In genomic region chr3:129259612-129260477, GRCh38 we compare ENCODE assay signal across 19 cellular contexts.
"Had no signal": no experiment of that assay in that cellular context is flagged by ENCODE, and none has a peak within 500 bp of the region (broad histone marks: within the 10 kb centered on the region; RNA-seq: fewer than 3 reads in every experiment).

No MANE protein-coding gene starts in this region.

- H3K4me1 Mint-ChIP-seq: activated CD8-positive, alpha-beta memory T cell treated with anti-CD3 and anti-CD28 coated beads, Interleukin-2, amount 10 ng/mL, durations not matched to agents 7 days and 5 days; endodermal cell; mesothelial cell of epicardium had no signal

- H3K9me3 Mint-ChIP-seq: activated CD4-positive, alpha-beta memory T cell treated with anti-CD3 and anti-CD28 coated beads for 36 hours; endodermal cell; immature natural killer cell; mesothelial cell of epicardium; naive thymus-derived CD4-positive, alpha-beta T cell; stimulated activated naive CD8-positive, alpha-beta T cell treated with anti-CD3 and anti-CD28 coated beads, Interleukin-15, Interleukin-2, amounts not matched to agents 100 ng/mL and 50 ng/mL, for 24 hours; T-helper 2 cell treated with Interferon-gamma antibody and Interleukin-4, amounts not matched to agents 5 μg/mL and 100 μg/mL, for 36 hours had no signal

- H3K9ac ChIP-seq: parathyroid adenoma had no signal

- H3K4me3 Mint-ChIP-seq: activated CD4-positive, alpha-beta memory T cell treated with anti-CD3 and anti-CD28 coated beads for 36 hours; activated CD8-positive, alpha-beta memory T cell treated with anti-CD3 and anti-CD28 coated beads, Interleukin-2, amount 10 ng/mL, durations not matched to agents 7 days and 5 days; endodermal cell; immature natural killer cell; mesothelial cell of epicardium; naive thymus-derived CD4-positive, alpha-beta T cell; stimulated activated naive CD8-positive, alpha-beta T cell treated with anti-CD3 and anti-CD28 coated beads, Interleukin-15, Interleukin-2, amounts not matched to agents 100 ng/mL and 50 ng/mL, for 24 hours; T-helper 2 cell treated with Interferon-gamma antibody and Interleukin-4, amounts not matched to agents 5 μg/mL and 100 μg/mL, for 36 hours had no signal

- DNase-seq: activated CD4-positive, alpha-beta memory T cell treated with anti-CD3 and anti-CD28 coated beads for 36 hours; activated CD8-positive, alpha-beta memory T cell treated with anti-CD3 and anti-CD28 coated beads, Interleukin-2, amount 10 ng/mL, durations not matched to agents 7 days and 5 days; activated gamma-delta T cell; activated T-cell treated with anti-CD3 and anti-CD28 coated beads, Interleukin-2, amount 50 U/mL, for 1 hour; cerebellar nuclear complex; endodermal cell; erythroblast; gastrocnemius medialis; heart left ventricle; immature natural killer cell; naive thymus-derived CD4-positive, alpha-beta T cell; stimulated activated CD4-positive, alpha-beta T cell treated with anti-CD3 and anti-CD28 coated beads, Interleukin-4, amount 100 ng/mL, for 1 hour; SW 1271; upper lobe of left lung had no signal

- H3K79me2 ChIP-seq: parathyroid adenoma had no signal

- ATAC-seq: activated CD8-positive, alpha-beta memory T cell treated with anti-CD3 and anti-CD28 coated beads, Interleukin-2, amount 10 ng/mL, durations not matched to agents 7 days and 5 days; gastrocnemius medialis; heart left ventricle; naive thymus-derived CD4-positive, alpha-beta T cell had no signal

- H3K4me3 ChIP-seq: gastrocnemius medialis, heart left ventricle, lung, upper lobe of left lung had no signal

- H3K27ac Mint-ChIP-seq: activated CD4-positive, alpha-beta memory T cell treated with anti-CD3 and anti-CD28 coated beads for 36 hours; activated CD8-positive, alpha-beta memory T cell treated with anti-CD3 and anti-CD28 coated beads, Interleukin-2, amount 10 ng/mL, durations not matched to agents 7 days and 5 days; endodermal cell; mesothelial cell of epicardium; stimulated activated naive CD8-positive, alpha-beta T cell treated with anti-CD3 and anti-CD28 coated beads, Interleukin-15, Interleukin-2, amounts not matched to agents 100 ng/mL and 50 ng/mL, for 24 hours; T-helper 2 cell treated with Interferon-gamma antibody and Interleukin-4, amounts not matched to agents 5 μg/mL and 100 μg/mL, for 36 hours had no signal

- H2AFZ ChIP-seq: parathyroid adenoma had no signal

- H3K4me1 ChIP-seq: gastrocnemius medialis, parathyroid adenoma, upper lobe of left lung had no signal

- H3K9me3 ChIP-seq: gastrocnemius medialis, heart left ventricle, upper lobe of left lung had no signal

- H3K27me3 ChIP-seq: gastrocnemius medialis, heart left ventricle, upper lobe of left lung had no signal

- H3K27me3 Mint-ChIP-seq: activated CD4-positive, alpha-beta memory T cell treated with anti-CD3 and anti-CD28 coated beads for 36 hours; activated CD8-positive, alpha-beta memory T cell treated with anti-CD3 and anti-CD28 coated beads, Interleukin-2, amount 10 ng/mL, durations not matched to agents 7 days and 5 days; naive thymus-derived CD4-positive, alpha-beta T cell; stimulated activated naive CD8-positive, alpha-beta T cell treated with anti-CD3 and anti-CD28 coated beads, Interleukin-15, Interleukin-2, amounts not matched to agents 100 ng/mL and 50 ng/mL, for 24 hours had no signal

- H3K27ac ChIP-seq: gastrocnemius medialis, heart left ventricle, parathyroid adenoma, upper lobe of left lung had no signal
